ENCODE assay signal across 8 cellular contexts in the genomic region with DNA sequence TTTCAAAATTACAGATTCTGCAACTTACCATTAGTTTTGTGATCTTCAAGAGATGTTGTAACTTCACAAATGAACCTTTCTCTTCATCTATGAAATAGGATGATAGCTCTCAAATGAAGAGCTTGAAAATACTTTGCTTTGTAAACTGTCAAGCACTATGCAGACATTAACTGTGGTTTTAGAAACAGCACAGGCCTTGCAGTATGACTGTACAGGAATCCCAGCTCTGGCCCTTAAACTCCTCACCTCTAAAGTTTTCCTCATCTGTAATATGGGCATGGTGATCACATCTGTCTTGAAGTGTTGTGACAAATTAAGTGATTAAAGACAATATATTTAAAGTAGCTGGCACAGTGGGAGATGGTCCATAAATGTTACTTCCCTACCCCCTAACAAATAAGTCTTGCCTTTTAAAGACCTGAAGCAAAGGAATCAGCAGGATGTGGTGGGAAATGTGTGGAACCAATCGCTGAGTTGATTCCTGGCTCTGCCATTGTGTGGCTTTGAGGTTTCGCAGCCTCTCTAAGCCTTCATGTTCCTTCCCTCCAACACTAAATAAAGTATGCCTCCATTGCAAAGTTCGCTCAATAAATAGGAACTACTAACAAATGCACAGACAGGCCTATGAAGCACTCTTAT. TPM values are rescaled to one million over a fixed set of nuclear protein-coding genes. Genes with fewer than 3 reads are reported as not detected.
DNase-seq lines count a peak whose midpoint lies in the region; ATAC-seq and TF ChIP-seq lines count a peak whose summit lies in the region.

No MANE protein-coding gene starts in this region.

- no peaks in the 10 kb centered on the region for H3K9me3 Mint-ChIP-seq in activated naive CD8-positive, alpha-beta T cell treated with anti-CD3 and anti-CD28 coated beads, Interleukin-2, amount 10 ng/mL, durations not matched to agents 7 days and 5 days

- no peaks in the 10 kb centered on the region for H3K36me3 ChIP-seq in BLaER1
- H3K36me3 ChIP-seq in mucosa of descending colon (ENCODE audit: low read depth) = no peaks in the 10 kb centered on the region

- peaks cover 54% of the 10 kb centered on the region for H3K4me1 Mint-ChIP-seq in activated naive CD8-positive, alpha-beta T cell treated with anti-CD3 and anti-CD28 coated beads, Interleukin-2, amount 10 ng/mL, durations not matched to agents 7 days and 5 days

- no peak for DNase-seq in activated naive CD8-positive, alpha-beta T cell treated with anti-CD3 and anti-CD28 coated beads, Interleukin-2, amount 10 ng/mL, durations not matched to agents 7 days and 5 days
- no peak for DNase-seq in mucosa of descending colon
- no peak for DNase-seq in midbrain (lab: John Stamatoyannopoulos, UW)
- DNase-seq in NCI-H524 treated with DMSO at 0.1 percent for 48 hours (lab: John Stamatoyannopoulos, UW) = no peak
- no peak for DNase-seq in NOMO-1 treated with dmso at 0.1 percent for 144 hours (lab: John Stamatoyannopoulos, UW; ENCODE audit: unreplicated experiment)

- peak overlapping the region; percentile 67 for H3K4me3 ChIP-seq in BLaER1
- H3K4me3 ChIP-seq in mucosa of descending colon = no peak overlapping the region

- no peaks in the 10 kb centered on the region for H3K36me3 Mint-ChIP-seq in activated naive CD8-positive, alpha-beta T cell treated with anti-CD3 and anti-CD28 coated beads, Interleukin-2, amount 10 ng/mL, durations not matched to agents 7 days and 5 days

- H3K9me3 ChIP-seq in BLaER1 = no peaks in the 10 kb centered on the region
- no peaks in the 10 kb centered on the region for H3K9me3 ChIP-seq in mucosa of descending colon

- peak overlapping the region; percentile 90 for H3K4me3 Mint-ChIP-seq in activated naive CD8-positive, alpha-beta T cell treated with anti-CD3 and anti-CD28 coated beads, Interleukin-2, amount 10 ng/mL, durations not matched to agents 7 days and 5 days

- H3K27me3 ChIP-seq in BLaER1 = no peaks in the 10 kb centered on the region

- H3K27ac ChIP-seq in BLaER1 = peak overlapping the region; percentile 98

- peaks cover 84% of the 10 kb centered on the region for H3K4me1 ChIP-seq in BLaER1
- H3K4me1 ChIP-seq in mucosa of descending colon (ENCODE audit: low read depth) = peaks cover 24% of the 10 kb centered on the region

- no peak for TF ChIP-seq CTCF in mucosa of descending colon (IDR thresholded peaks at IDR 0.05)

- no peaks in the 10 kb centered on the region for H4K20me1 ChIP-seq in BLaER1

- peak overlapping the region; percentile 93; the same call in 1 of the 2 replicates for H3K9ac ChIP-seq in BLaER1

- ATAC-seq in HG02610 (IDR thresholded peaks at IDR 0.05; ENCODE audit: unreplicated experiment) (peak; percentile 37), mucosa of descending colon (peak; percentile 3), GM18873 (IDR thresholded peaks at IDR 0.05; ENCODE audit: low FRiP score, unreplicated experiment) (no peak)
- peak; percentile 27 for ATAC-seq in activated naive CD8-positive, alpha-beta T cell treated with anti-CD3 and anti-CD28 coated beads, Interleukin-2, amount 10 ng/mL, durations not matched to agents 7 days and 5 days (ENCODE audit: low read depth)

- intact Hi-C loops in mucosa of descending colon (cut with DNase I, micrococcal nuclease) = no loop called here

- no peaks in the 10 kb centered on the region for H3K27me3 Mint-ChIP-seq in activated naive CD8-positive, alpha-beta T cell treated with anti-CD3 and anti-CD28 coated beads, Interleukin-2, amount 10 ng/mL, durations not matched to agents 7 days and 5 days

- peak overlapping the region; percentile 97 for H3K27ac Mint-ChIP-seq in activated naive CD8-positive, alpha-beta T cell treated with anti-CD3 and anti-CD28 coated beads, Interleukin-2, amount 10 ng/mL, durations not matched to agents 7 days and 5 days

- peak overlapping the region; percentile 99 for H3K4me2 ChIP-seq in BLaER1

- POLR2A ChIA-PET in activated naive CD8-positive, alpha-beta T cell treated with anti-CD3 and anti-CD28 coated beads, Interleukin-2, amount 10 ng/mL, durations not matched to agents 7 days and 5 days (lab: Charles Lee) = interaction anchor here (0.6 to 14.4 kb wide), 17 partner anchors 10 to 307 kb away, joined by 3 to 319 read pairs (median 5); a partner anchor contains a TSS

RNA-seq across cellular contexts. Expression of a gene that starts 5.5 kb away (rescaled TPM):
- total RNA-seq in activated naive CD8-positive, alpha-beta T cell treated with anti-CD3 and anti-CD28 coated beads, Interleukin-2, amount 10 ng/mL, durations not matched to agents 7 days and 5 days = 100 to 1,000 TPM; 356 to 363 TPM
- 100 to 1,000 TPM; 211 to 307 (median 298) TPM for total RNA-seq in mucosa of descending colon
